11 cellular contexts compared by ENCODE assay signal in the genomic region with DNA sequence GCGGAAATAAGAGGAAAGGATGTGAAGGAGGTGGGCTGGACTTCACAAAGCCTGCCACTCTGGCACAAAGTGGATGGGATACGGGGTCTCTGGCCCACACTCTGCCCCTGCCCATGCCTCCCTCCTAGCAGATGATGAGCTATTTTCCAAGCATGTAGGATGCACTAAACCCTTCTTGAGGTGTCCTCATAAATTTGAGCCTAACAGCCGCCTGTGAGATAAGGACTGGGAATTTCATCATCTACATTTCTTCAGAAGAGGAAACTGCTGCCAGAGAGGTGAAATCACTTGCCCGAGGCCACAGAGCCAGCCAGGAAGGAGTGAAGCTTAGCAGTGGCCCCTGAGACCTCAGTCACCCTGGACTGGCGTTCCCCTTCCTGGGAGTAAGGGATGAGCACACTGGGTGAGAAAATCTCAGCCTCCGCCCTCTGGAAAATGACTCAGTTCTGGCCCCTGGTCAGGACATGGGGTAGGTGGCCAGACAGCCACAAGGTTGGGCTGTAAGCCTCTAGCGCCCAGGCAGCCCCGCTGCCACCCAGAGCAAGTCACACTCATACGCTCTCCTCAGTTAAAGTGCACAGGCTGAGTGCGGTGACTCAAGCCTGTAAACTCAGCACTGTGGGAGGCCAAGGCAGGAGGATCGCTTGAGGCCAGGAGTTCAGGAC. TPM values are rescaled to one million over a fixed set of nuclear protein-coding genes. Genes with fewer than 3 reads are reported as not detected.
A peak's percentile ranks its signal among the peaks of the same experiment; 100 is the strongest.
DNase-seq lines count a peak whose midpoint lies in the region; ATAC-seq lines count a peak whose summit lies in the region.
"Had no signal": no experiment of that assay in that cellular context is flagged by ENCODE, and none has a peak within 500 bp of the region (broad histone marks: within the 10 kb centered on the region; RNA-seq: fewer than 3 reads in every experiment).

No MANE protein-coding gene starts in this region.

- peak overlapping the region; percentile 50 for H3K27ac Mint-ChIP-seq in dendritic cell treated with granulocyte-macrophage colony-stimulating factor and Interleukin-4, amounts not matched to agents 40 ng/mL and 50 ng/mL, for 4 days

- intact Hi-C loops in dendritic cell treated with granulocyte-macrophage colony-stimulating factor and Interleukin-4, amounts not matched to agents 40 ng/mL and 50 ng/mL, for 4 days (cut with micrococcal nuclease): no loop called here

- ATAC-seq in HG02885 (IDR thresholded peaks at IDR 0.05; ENCODE audit: poor library complexity, unreplicated experiment): no peak
- ATAC-seq: GM12878 had no signal

- H3K27me3 Mint-ChIP-seq in dendritic cell treated with granulocyte-macrophage colony-stimulating factor and Interleukin-4, amounts not matched to agents 40 ng/mL and 50 ng/mL, for 4 days: peaks cover 15% of the 10 kb centered on the region

- H3K9me3 Mint-ChIP-seq in dendritic cell treated with granulocyte-macrophage colony-stimulating factor and Interleukin-4, amounts not matched to agents 40 ng/mL and 50 ng/mL, for 4 days: no peaks in the 10 kb centered on the region

- H3K4me1 Mint-ChIP-seq in dendritic cell treated with granulocyte-macrophage colony-stimulating factor and Interleukin-4, amounts not matched to agents 40 ng/mL and 50 ng/mL, for 4 days (ENCODE audit: low read depth): peaks cover 46% of the 10 kb centered on the region

- DNase-seq in Daoy (ENCODE audit: low read depth) (peak; percentile 98), NOMO-1 (lab: John Stamatoyannopoulos, UW; ENCODE audit: unreplicated experiment in 2 of 2) (peak; percentile 70 to 75), non-pigmented ciliary epithelial cell (ENCODE audit: low read depth) (peak; percentile 59), putamen (ENCODE audit: low spot score) (no peak), NCI-H526 (lab: John Stamatoyannopoulos, UW) (no peak)
- DNase-seq in stimulated activated CD4-positive, alpha-beta T cell treated with anti-CD3 and anti-CD28 coated beads, Interleukin-1b, Interleukin-23, amount 100 ng/mL, for 48 hours: no peak
- DNase-seq: midbrain had no signal

- no peak overlapping the region for H3K4me3 Mint-ChIP-seq in dendritic cell treated with granulocyte-macrophage colony-stimulating factor and Interleukin-4, amounts not matched to agents 40 ng/mL and 50 ng/mL, for 4 days

- no peaks in the 10 kb centered on the region for H3K36me3 Mint-ChIP-seq in dendritic cell treated with granulocyte-macrophage colony-stimulating factor and Interleukin-4, amounts not matched to agents 40 ng/mL and 50 ng/mL, for 4 days (ENCODE audit: low read depth)

RNA-seq across cellular contexts. Expression of a gene that starts 27.9 kb away (rescaled TPM):
- total RNA-seq in Daoy (2014; rRNA removed; shearing (Covaris generic)): 1.2 and 2.3 TPM in 2 replicates
- total RNA-seq: ascending aorta had no signal

RNA-seq across cellular contexts. Expression of a gene that starts 48.6 kb away (rescaled TPM):
- total RNA-seq in Daoy (2014; rRNA removed; shearing (Covaris generic)): 0.34 and 0.54 TPM in 2 replicates
- total RNA-seq: GM12878 had no signal

RNA-seq across cellular contexts. Expression of a gene that starts 59.0 kb away (rescaled TPM):
- 23.4 and 23.7 TPM in 2 replicates for total RNA-seq in Daoy (2014; rRNA removed; shearing (Covaris generic))

Comparison
In these comparisons a context has a peak if more than half of its experiments do, and no peak if none do; other contexts are left out.
1. DNase-seq: peak in Daoy (single experiment), NOMO-1 (2 of 2) and non-pigmented ciliary epithelial cell (single experiment); none in stimulated activated CD4-positive, alpha-beta T cell treated with anti-CD3 and anti-CD28 coated beads, Interleukin-1b, Interleukin-23, amount 100 ng/mL, for 48 hours (single experiment), putamen (single experiment) and NCI-H526 (0 of 2).